Comparison of ENCODE assay signal across 1 cellular context in genomic region chr20:45306431-45306982, GRCh38.
TF ChIP-seq lines count a peak whose summit lies in the region.

TSS of gene RBPJL (plus strand) at chr20:45306840. CDS start at chr20:45306923, 83 bp downstream.

TF ChIP-seq in H1, 55 proteins besides CTCF, POLR2A, EP300 and RAD21 (continued from another document):
- TF ChIP-seq SIX5 (IDR thresholded peaks at IDR 0.05; ENCODE audit: low read depth, low read length) (no peak), EZH2 (IDR thresholded peaks at IDR 0.05; ENCODE audit: low read depth, low read length, severe bottlenecking) (no peak), KDM4A (IDR thresholded peaks at IDR 0.05; ENCODE audit: low read depth, low read length, severe bottlenecking) (peak; percentile 56), ZNF274 (IDR thresholded peaks at IDR 0.05; ENCODE audit: borderline replicate concordance, extremely low read depth, low read length) (no peak), HDAC2 (IDR thresholded peaks at IDR 0.05; ENCODE audit: borderline replicate concordance in 1 of 2, low read depth in 2 of 2, low read length in 2 of 2) (peak; percentile 48 to 87; a peak in 1 of 4 replicates), KDM1A (IDR thresholded peaks at IDR 0.05; ENCODE audit: borderline replicate concordance, low read length) (no peak), SIRT6 (IDR thresholded peaks at IDR 0.05; ENCODE audit: low read length) (no peak), YY1 (IDR thresholded peaks at IDR 0.05; ENCODE audit: low read depth, low read length) (no peak), EGR1 (IDR thresholded peaks at IDR 0.05; ENCODE audit: borderline replicate concordance, low read depth, low read length) (no peak), PHF8 (conservative IDR thresholded peaks at IDR 0.05; ENCODE audit: low read depth, low read length) (no peak), TCF12 (IDR thresholded peaks at IDR 0.05; ENCODE audit: low read depth, low read length) (no peak; the same call in 1 of the 2 replicates), NANOG (IDR thresholded peaks at IDR 0.05; ENCODE audit: insufficient read depth, low read depth, low read length, poor library complexity, severe bottlenecking) (no peak), GABPA (IDR thresholded peaks at IDR 0.05; ENCODE audit: borderline replicate concordance, insufficient read depth, low read length) (peak; percentile 67; the same call in 1 of the 2 replicates), GTF2F1 (IDR thresholded peaks at IDR 0.05; ENCODE audit: borderline replicate concordance, low read depth, low read length) (no peak), CEBPB (IDR thresholded peaks at IDR 0.05; ENCODE audit: low read depth, low read length) (no peak), SP4 (IDR thresholded peaks at IDR 0.05; ENCODE audit: low read length) (no peak), E2F6 (IDR thresholded peaks at IDR 0.05) (peak; percentile 90), SP2 (IDR thresholded peaks at IDR 0.05; ENCODE audit: low read length) (no peak), RBBP5 (IDR thresholded peaks at IDR 0.05; ENCODE audit: borderline replicate concordance, low read depth, low read length) (no peak), TEAD4 (IDR thresholded peaks at IDR 0.05; ENCODE audit: low read depth, low read length) (0 out of 2 replicates have a peak, but pooled peaks have one; percentile 5), MAX (IDR thresholded peaks at IDR 0.05) (peak; percentile 86), MAFK (IDR thresholded peaks at IDR 0.05; ENCODE audit: low read depth, low read length) (no peak), SUZ12 (IDR thresholded peaks at IDR 0.05; ENCODE audit: low read length) (no peak), BACH1 (IDR thresholded peaks at IDR 0.05; ENCODE audit: low read length) (peak; percentile 87), NRF1 (IDR thresholded peaks at IDR 0.05; ENCODE audit: low read depth, low read length) (no peak), JUND (IDR thresholded peaks at IDR 0.05; ENCODE audit: low read length) (no peak), RNF2 (IDR thresholded peaks at IDR 0.05; ENCODE audit: borderline replicate concordance, low read depth, low read length, missing control alignments, poor library complexity, severe bottlenecking) (no peak), SRF (IDR thresholded peaks at IDR 0.05; ENCODE audit: low read depth, low read length) (no peak), TBP (IDR thresholded peaks at IDR 0.05; ENCODE audit: low read depth, low read length) (no peak), BRCA1 (IDR thresholded peaks at IDR 0.05; ENCODE audit: low read depth, low read length) (no peak), CHD7 (IDR thresholded peaks at IDR 0.05; ENCODE audit: insufficient replicate concordance, low read length) (no peak)
